ENCODE assay signal across 22 cellular contexts in the genomic region with DNA sequence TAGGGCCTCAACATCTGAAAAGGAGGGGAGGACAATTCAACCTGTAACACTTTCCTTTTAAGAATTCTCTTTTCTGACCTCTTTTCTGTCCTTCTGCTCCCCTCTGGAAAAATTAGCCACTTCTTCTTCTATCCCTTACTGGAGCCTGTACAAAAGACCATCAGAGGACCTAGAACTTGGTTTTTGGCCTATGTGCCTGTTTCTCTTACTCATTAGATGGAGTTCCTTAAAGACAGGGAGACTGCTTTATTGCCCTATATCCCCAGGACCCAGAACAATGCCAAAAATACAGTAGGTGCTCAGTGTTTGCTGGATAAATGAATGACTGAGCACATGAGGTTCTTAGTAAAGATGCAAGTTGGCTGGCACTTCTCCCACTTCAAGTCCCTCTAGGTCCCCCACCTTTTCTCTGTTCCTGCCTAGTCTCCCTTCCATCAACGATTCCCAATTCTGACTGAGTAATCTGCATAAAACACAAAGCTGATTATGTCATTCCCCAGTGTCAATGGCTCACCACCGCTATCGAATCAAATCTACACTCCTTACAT.
DNase-seq lines count a peak whose midpoint lies in the region; TF ChIP-seq lines count a peak whose summit lies in the region.
"Had no signal": no experiment of that assay in that cellular context is flagged by ENCODE, and none has a peak within 500 bp of the region (broad histone marks: within the 10 kb centered on the region; RNA-seq: fewer than 3 reads in every experiment).

No MANE protein-coding gene starts in this region.

- DNase-seq in SK-N-DZ (ENCODE audit: low spot score), result peak; percentile 93
- no peak for DNase-seq in GM20000 (ENCODE audit: low spot score)
- DNase-seq: 8988T; ACHN; AML-193; BE2C; C1 segment of cervical spinal cord; Caco-2; Calu3; CD4-positive, alpha-beta memory T cell; CD4-positive, alpha-beta T cell; CD4-positive, CD25-positive, alpha-beta regulatory T cell; CD8-positive, alpha-beta memory T cell; CD8-positive, alpha-beta T cell; COR-L47; DMS 273 treated with DMSO at 0.1 percent for 48 hours; DMS153; DMS53; DMS79; DMS79 treated with DMSO at 0.1 percent for 48 hours; DND-41; EL had no signal

- no peak for TF ChIP-seq CTCF in GM20000 (IDR thresholded peaks at IDR 0.05; ENCODE audit: extremely low read depth, missing control alignments)
